In genomic region chr11:124756753-124757227, GRCh38 we compare ENCODE assay signal across 2 cellular contexts.
TF ChIP-seq lines count a peak whose summit lies in the region.

No MANE protein-coding gene starts in this region.

TF ChIP-seq in WTC11, 78 proteins besides CTCF, POLR2A, EP300 and RAD21:
- TF ChIP-seq ATF6 (CRISPR knock-in tag; IDR thresholded peaks at IDR 0.05) (no peak), ATF1 (CRISPR knock-in tag; IDR thresholded peaks at IDR 0.05) (0 out of 2 replicates have a peak, but pooled peaks have one; percentile 24), ZNF281 (CRISPR knock-in tag; IDR thresholded peaks at IDR 0.05) (no peak)
TF ChIP-seq in WTC11: peak in this region for 1.

TF ChIP-seq in endothelial cell of umbilical vein, 7 proteins besides CTCF, POLR2A, EP300 and RAD21 (continued from another document):
- TF ChIP-seq JUN (IDR thresholded peaks at IDR 0.05; ENCODE audit: borderline replicate concordance, insufficient read depth, insufficient read length, low read depth) (no peak), POLR2AphosphoS5 (IDR thresholded peaks at IDR 0.05; ENCODE audit: insufficient read depth, low read depth, low read length) (peak; percentile 11)
